36 cellular contexts compared by ENCODE assay signal in the genomic region with DNA sequence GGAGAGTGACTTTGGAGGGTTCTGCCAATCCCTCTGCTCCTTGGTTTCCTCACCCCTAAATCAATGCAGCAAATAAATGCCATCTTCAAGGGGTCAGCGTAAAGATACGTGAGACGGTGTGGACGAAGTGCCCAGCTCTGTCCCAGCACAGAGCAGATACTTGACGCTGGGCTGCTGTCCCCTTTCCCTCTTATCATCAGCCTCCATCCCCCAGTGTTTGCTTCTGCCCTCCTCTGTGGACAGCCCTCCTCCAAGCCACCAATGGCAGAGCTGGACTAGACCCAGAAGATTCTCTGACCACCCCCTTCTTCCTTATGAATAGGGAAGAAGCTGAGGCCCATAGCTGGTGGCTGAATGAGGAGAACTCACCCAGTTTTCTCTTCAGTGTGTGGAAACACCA. TPM values are rescaled to one million over a fixed set of nuclear protein-coding genes. Genes with fewer than 3 reads are reported as not detected.
"Had no signal": no experiment of that assay in that cellular context is flagged by ENCODE, and none has a peak within 500 bp of the region (broad histone marks: within the 10 kb centered on the region; RNA-seq: fewer than 3 reads in every experiment).

No MANE protein-coding gene starts in this region.

- DNase-seq: activated CD4-positive, alpha-beta memory T cell treated with anti-CD3 and anti-CD28 coated beads, Interleukin-2, amount 10 ng/mL, durations not matched to agents 7 days and 5 days; activated CD4-positive, alpha-beta T cell treated with anti-CD3 and anti-CD28 coated beads for 1 hour; activated CD4-positive, alpha-beta T cell treated with anti-CD3 and anti-CD28 coated beads for 48 hours; activated CD4-positive, CD25-positive, alpha-beta regulatory T cell; activated CD8-positive, alpha-beta memory T cell treated with anti-CD3 and anti-CD28 coated beads for 24 hours; activated CD8-positive, alpha-beta memory T cell treated with anti-CD3 and anti-CD28 coated beads, Interleukin-2, amount 10 ng/mL, durations not matched to agents 7 days and 5 days; activated gamma-delta T cell; activated naive CD4-positive, alpha-beta T cell treated with Interleukin-2 at 50 U/mL for 16 hours; activated naive CD8-positive, alpha-beta T cell treated with anti-CD3 and anti-CD28 coated beads, Interleukin-2, amount 50 U/mL, for 24 hours; activated T-cell treated with anti-CD3 and anti-CD28 coated beads, Interleukin-2, amount 50 U/mL, for 1 hour; anterior cingulate cortex; central memory CD4-positive, alpha-beta T cell; Karpas-422; KBM-7; MG63; MV-4-11; NCI-H1092; NCI-H1436 treated with DMSO at 0.1 percent for 48 hours; NCI-H1694 treated with DMSO at 0.1 percent for 48 hours; NCI-H2029; NCI-H345; NCI-H524 treated with DMSO at 0.1 percent for 48 hours; PC-3; RPMI8226; SIG-M5; T-helper 1 cell; T-helper 2 cell; T-helper 9 cell had no signal

- H3K27me3 ChIP-seq: MG63, Peyer's patch had no signal

- H3K27ac Mint-ChIP-seq: activated CD4-positive, alpha-beta memory T cell treated with anti-CD3 and anti-CD28 coated beads, Interleukin-2, amount 10 ng/mL, durations not matched to agents 7 days and 5 days; activated CD8-positive, alpha-beta memory T cell treated with anti-CD3 and anti-CD28 coated beads, Interleukin-2, amount 10 ng/mL, durations not matched to agents 7 days and 5 days; activated naive CD8-positive, alpha-beta T cell; activated naive CD8-positive, alpha-beta T cell treated with anti-CD3 and anti-CD28 coated beads, Interleukin-2, amount 50 U/mL, for 24 hours; activated T-helper 2 cell treated with anti-CD3 and anti-CD28 coated beads, Interferon-gamma antibody, Interleukin-2, Interleukin-4, amounts not matched to agents 10 μg/mL and 5 μg/mL and 100 μg/mL, durations not matched to agents 14 hours and 24 hours and 36 hours had no signal

- H3K4me3 Mint-ChIP-seq: activated CD4-positive, alpha-beta memory T cell treated with anti-CD3 and anti-CD28 coated beads, Interleukin-2, amount 10 ng/mL, durations not matched to agents 7 days and 5 days; activated CD8-positive, alpha-beta memory T cell treated with anti-CD3 and anti-CD28 coated beads, Interleukin-2, amount 10 ng/mL, durations not matched to agents 7 days and 5 days; activated naive CD8-positive, alpha-beta T cell; activated naive CD8-positive, alpha-beta T cell treated with anti-CD3 and anti-CD28 coated beads, Interleukin-2, amount 50 U/mL, for 24 hours; brain had no signal

- H3K4me3 ChIP-seq: MG63, Peyer's patch had no signal

- H3K36me3 ChIP-seq: Peyer's patch had no signal

- H3K4me1 Mint-ChIP-seq: activated naive CD8-positive, alpha-beta T cell treated with anti-CD3 and anti-CD28 coated beads, Interleukin-2, amount 50 U/mL, for 24 hours; brain had no signal

- H3K4me1 ChIP-seq: Peyer's patch had no signal

- H3K9me3 ChIP-seq: MG63, Peyer's patch had no signal

- H3K36me3 Mint-ChIP-seq: brain had no signal

- H3K27ac ChIP-seq: Peyer's patch, VCaP had no signal

- H3K27me3 Mint-ChIP-seq: brain had no signal

- ATAC-seq: activated CD8-positive, alpha-beta memory T cell treated with anti-CD3 and anti-CD28 coated beads, Interleukin-2, amount 10 ng/mL, durations not matched to agents 7 days and 5 days; activated naive CD8-positive, alpha-beta T cell treated with anti-CD3 and anti-CD28 coated beads, Interleukin-2, amount 50 U/mL, for 24 hours; PC-3; SK-N-SH treated with all-trans-retinoic acid at 6 μM for 48 hours had no signal

- H3K9me3 Mint-ChIP-seq: activated CD4-positive, alpha-beta memory T cell treated with anti-CD3 and anti-CD28 coated beads, Interleukin-2, amount 10 ng/mL, durations not matched to agents 7 days and 5 days; activated naive CD8-positive, alpha-beta T cell treated with anti-CD3 and anti-CD28 coated beads, Interleukin-2, amount 50 U/mL, for 24 hours; activated T-helper 2 cell treated with anti-CD3 and anti-CD28 coated beads, Interferon-gamma antibody, Interleukin-2, Interleukin-4, amounts not matched to agents 10 μg/mL and 5 μg/mL and 100 μg/mL, durations not matched to agents 14 hours and 24 hours and 36 hours had no signal

RNA-seq across cellular contexts. Expression of a gene that starts 17.7 kb away (rescaled TPM):
- total RNA-seq: activated T-helper 2 cell treated with anti-CD3 and anti-CD28 coated beads, Interferon-gamma antibody, Interleukin-2, Interleukin-4, amounts not matched to agents 10 μg/mL and 5 μg/mL and 100 μg/mL, durations not matched to agents 14 hours and 24 hours and 36 hours; bronchial epithelial cell; SK-MEL-5 had no signal
